In the genomic region with DNA sequence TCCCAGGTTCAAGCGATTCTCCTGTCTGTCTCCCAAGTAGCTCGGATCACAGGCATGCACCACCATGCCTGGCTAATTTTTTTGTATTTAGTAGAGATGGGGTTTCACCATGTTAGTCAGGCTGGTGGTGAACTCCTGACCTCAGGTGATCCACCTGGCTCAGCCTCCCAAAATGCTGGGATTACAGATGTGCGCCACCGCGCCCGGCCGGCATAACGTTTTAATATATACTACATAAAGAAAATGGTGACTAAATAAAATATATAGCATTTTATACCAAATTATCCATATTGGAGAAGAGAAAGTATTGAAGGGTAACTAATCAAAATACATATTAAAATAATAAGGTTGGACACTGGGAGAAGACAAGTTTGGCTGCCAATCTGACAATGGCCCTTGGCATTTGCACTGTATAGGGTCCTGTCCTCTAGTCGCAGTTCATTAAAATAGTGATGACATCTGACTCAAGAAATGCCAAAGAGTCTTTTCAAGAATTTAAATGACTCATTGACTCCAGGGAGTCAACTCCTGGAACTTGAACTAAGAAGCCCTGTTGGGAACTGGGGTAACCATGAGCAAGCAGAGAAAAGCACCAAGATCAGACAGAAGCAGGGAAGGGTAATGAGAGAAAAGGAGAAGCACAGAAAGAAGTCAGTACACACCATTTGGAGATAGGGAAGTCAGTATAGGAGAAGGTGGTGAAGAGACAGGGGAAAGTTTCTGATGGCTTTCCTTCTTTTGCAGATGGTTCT, we compare ENCODE assay signal across 13 cellular contexts.
DNase-seq lines count a peak whose midpoint lies in the region; ATAC-seq and TF ChIP-seq lines count a peak whose summit lies in the region.
"Had no signal": no experiment of that assay in that cellular context is flagged by ENCODE, and none has a peak within 500 bp of the region (broad histone marks: within the 10 kb centered on the region; RNA-seq: fewer than 3 reads in every experiment).

No MANE protein-coding gene starts in this region.

- intact Hi-C loops in lower lobe of right lung (cut with DNase I): no loop called here

- no peaks in the 10 kb centered on the region for H3K9me3 ChIP-seq in lower lobe of right lung
- H3K9me3 ChIP-seq: neutrophil, tibial artery had no signal

- no peak overlapping the region for H3K4me3 ChIP-seq in cardiac fibroblast (replicated peaks in 1 of 2; ENCODE audit: low read depth in 2 of 2, low read length in 2 of 2)
- no peak overlapping the region for H3K4me3 ChIP-seq in lower lobe of right lung
- H3K4me3 ChIP-seq: tibial artery had no signal

- no peaks in the 10 kb centered on the region for H3K27me3 ChIP-seq in lower lobe of right lung (ENCODE audit: low read depth)
- H3K27me3 ChIP-seq: neutrophil, tibial artery had no signal

- in situ Hi-C loops in Caki2 (cut with HindIII; ENCODE audit: low pct_unique_long_range_greater_than_20kb, low sequenced_read_pairs): no loop called here

- DNase-seq in Caki2 (ENCODE audit: low read depth): peak; percentile 7
- DNase-seq in LHCN-M2 (ENCODE audit: low read depth): peak; percentile 87
- DNase-seq in cardiac fibroblast (ENCODE audit: low read depth in 2 of 2): peak; percentile 69 to 93
- no peak for DNase-seq in lower lobe of right lung
- no peak for DNase-seq in activated gamma-delta T cell treated with Interleukin-2 at 50 U/mL for 16 hours
- DNase-seq in left lobe of liver (ENCODE audit: low spot score): no peak
- DNase-seq: activated T-cell treated with anti-CD3 and anti-CD28 coated beads for 4 hours, Calu3, NCI-H1105, tibial artery had no signal

- no peak for TF ChIP-seq CTCF in cardiac fibroblast (IDR thresholded peaks at IDR 0.05; ENCODE audit: low read depth, low read length)
- TF ChIP-seq CTCF in lower lobe of right lung (IDR thresholded peaks at IDR 0.05): no peak

- H3K27ac ChIP-seq in lower lobe of right lung: no peak overlapping the region
- H3K27ac ChIP-seq: neutrophil, tibial artery had no signal

- ATAC-seq in lower lobe of right lung: peak; percentile 55 to 73
- ATAC-seq in HG02938 (IDR thresholded peaks at IDR 0.05; ENCODE audit: unreplicated experiment): no peak
- ATAC-seq in HG03571 (IDR thresholded peaks at IDR 0.05; ENCODE audit: unreplicated experiment): no peak
- ATAC-seq in left lobe of liver: no peak

- no peaks in the 10 kb centered on the region for H3K36me3 ChIP-seq in lower lobe of right lung
- H3K36me3 ChIP-seq: neutrophil, tibial artery had no signal

- H3K4me1 ChIP-seq in lower lobe of right lung: no peaks in the 10 kb centered on the region

Comparison
In these comparisons a context has a peak if more than half of its experiments do, and no peak if none do; other contexts are left out.
1. DNase-seq: peak in Caki2 (single experiment), LHCN-M2 (single experiment) and cardiac fibroblast (2 of 2); none in lower lobe of right lung (single experiment), activated gamma-delta T cell treated with Interleukin-2 at 50 U/mL for 16 hours (single experiment) and left lobe of liver (single experiment).
2. ATAC-seq: peak in lower lobe of right lung (2 of 2); none in HG02938 (single experiment), HG03571 (single experiment) and left lobe of liver (single experiment).